Comparison of ENCODE assay signal across 8 cellular contexts in genomic region chr17:1643999-1644492, GRCh38. TPM values are rescaled to one million over a fixed set of nuclear protein-coding genes. Genes with fewer than 3 reads are reported as not detected.
DNase-seq lines count a peak whose midpoint lies in the region; ATAC-seq and TF ChIP-seq lines count a peak whose summit lies in the region.

No MANE protein-coding gene starts in this region.

- H3K4me3 ChIP-seq in ACC112 (ENCODE audit: low read depth, low read length), result peak overlapping the region; percentile 74
- H3K4me3 ChIP-seq in mucosa of stomach (ENCODE audit: low read length), result no peak overlapping the region

- H3K27me3 ChIP-seq in ACC112 (ENCODE audit: insufficient read depth, low read length) (no peaks in the 10 kb centered on the region), mucosa of stomach (ENCODE audit: control insufficient read depth, insufficient read depth, low read length) (no peaks in the 10 kb centered on the region)

- no peaks in the 10 kb centered on the region for H3K9me3 ChIP-seq in mucosa of stomach (ENCODE audit: control insufficient read depth, low read length)

- no peaks in the 10 kb centered on the region for H3K36me3 Mint-ChIP-seq in chondrocyte (ENCODE audit: low read depth)

- H3K4me1 ChIP-seq in ACC112 (ENCODE audit: control insufficient read depth, insufficient read depth, low read length, unreplicated experiment) (peaks cover 20% of the 10 kb centered on the region), mucosa of stomach (ENCODE audit: control insufficient read depth, insufficient read depth, low read length) (peaks cover 29% of the 10 kb centered on the region)

- no peak overlapping the region for H3K27ac ChIP-seq in ACC112 (ENCODE audit: low read depth, low read length)

- H3K36me3 ChIP-seq in ACC112 (ENCODE audit: insufficient read depth, low read length), result no peaks in the 10 kb centered on the region
- no peaks in the 10 kb centered on the region for H3K36me3 ChIP-seq in mucosa of stomach (ENCODE audit: control insufficient read depth, insufficient read depth, low read length)

- H2AFZ ChIP-seq in ACC112 (ENCODE audit: low read length, unreplicated experiment), result no peak overlapping the region

- H3K79me2 ChIP-seq in ACC112 (ENCODE audit: control insufficient read depth, insufficient read depth, low read length, unreplicated experiment), result no peaks in the 10 kb centered on the region

- DNase-seq in HK-2 (ENCODE audit: unreplicated experiment) (peak; percentile 75), chondrocyte (ENCODE audit: low spot score) (no peak), epidermal melanocyte (ENCODE audit: insufficient read length, low spot score) (no peak), UCSD-AML1 (lab: John Stamatoyannopoulos, UW; ENCODE audit: unreplicated experiment) (no peak), HuH-7 (ENCODE audit: low spot score) (no peak)

- no peak for ATAC-seq in HG03097 (IDR thresholded peaks at IDR 0.05; ENCODE audit: low FRiP score, unreplicated experiment)

- H3K4me1 Mint-ChIP-seq in chondrocyte (ENCODE audit: low read depth), result peaks cover 12% of the 10 kb centered on the region

- no peaks in the 10 kb centered on the region for H3K9me3 Mint-ChIP-seq in chondrocyte (ENCODE audit: low read depth)

- H3K4me3 Mint-ChIP-seq in chondrocyte (ENCODE audit: unreplicated experiment), result peak overlapping the region; percentile 71

- no peak overlapping the region for H3K27ac Mint-ChIP-seq in chondrocyte (ENCODE audit: unreplicated experiment)

- H3K27me3 Mint-ChIP-seq in chondrocyte (ENCODE audit: low read depth), result peaks cover 2% of the 10 kb centered on the region

- peak overlapping the region; percentile 58 for H3K9ac ChIP-seq in mucosa of stomach (ENCODE audit: low read length)

- TF ChIP-seq CTCF in chondrocyte (IDR thresholded peaks at IDR 0.05), result no peak

RNA-seq across cellular contexts. Expression of gene SCARF1, which starts 1.5 kb away (rescaled TPM):
- total RNA-seq in chondrocyte, result 0.42 to 0.64 TPM (median 0.51 TPM) in 3 replicates

RNA-seq across cellular contexts. Expression of gene RILP, which starts 5.6 kb away (rescaled TPM):
- total RNA-seq in chondrocyte, result 1.8 to 2.0 TPM (median 1.8 TPM) in 3 replicates

RNA-seq across cellular contexts. Expression of gene SLC43A2, which starts 15.4 kb away (rescaled TPM):
- 3.0 to 3.7 TPM (median 3.3 TPM) in 3 replicates for total RNA-seq in chondrocyte

RNA-seq across cellular contexts. Expression of gene PRPF8, which starts 40.6 kb away (rescaled TPM):
- total RNA-seq in chondrocyte, result 164 to 235 TPM (median 164 TPM) in 3 replicates
